ENCODE assay signal across 18 cellular contexts in the genomic region with DNA sequence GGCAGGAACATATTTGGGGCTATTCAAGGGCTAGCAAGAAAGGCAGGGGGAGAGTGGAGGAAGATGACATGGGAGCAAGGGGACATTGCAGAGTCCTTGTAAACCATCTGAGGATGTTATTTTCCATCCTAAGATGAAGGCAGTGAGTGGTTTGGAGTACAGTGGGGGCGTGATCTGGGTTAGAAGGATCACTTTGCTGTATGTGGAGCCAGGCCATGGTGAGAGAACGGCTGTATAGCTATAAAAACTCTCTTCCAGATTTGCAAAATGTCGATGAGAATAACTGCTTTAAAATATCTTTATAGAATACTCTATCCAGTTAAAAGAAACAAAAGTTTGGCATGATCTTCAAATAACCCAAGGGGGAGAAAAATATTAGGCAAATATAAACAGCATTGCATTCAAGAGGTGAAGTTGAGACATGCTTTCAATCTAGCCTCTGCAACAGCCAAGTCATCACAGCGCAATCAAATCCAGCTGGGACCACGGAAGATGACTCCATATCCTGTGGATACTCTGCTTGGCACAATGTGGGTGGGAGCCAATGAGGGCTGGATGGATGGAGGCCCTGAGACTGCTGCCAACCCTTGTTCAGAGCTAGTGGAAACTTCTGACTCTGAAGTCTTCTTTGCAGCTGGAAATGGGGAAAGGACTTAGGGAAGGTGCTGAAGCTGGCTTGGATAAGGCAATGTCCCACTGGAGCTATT.
DNase-seq lines count a peak whose midpoint lies in the region; ATAC-seq, FAIRE-seq and TF ChIP-seq lines count a peak whose summit lies in the region.
"Had no signal": no experiment of that assay in that cellular context is flagged by ENCODE, and none has a peak within 500 bp of the region (broad histone marks: within the 10 kb centered on the region; RNA-seq: fewer than 3 reads in every experiment).

No MANE protein-coding gene starts in this region.

- no peaks in the 10 kb centered on the region for H3K9me3 ChIP-seq in SJSA1 (replicated peaks)

- no peaks in the 10 kb centered on the region for H3K36me3 ChIP-seq in SJSA1

- DNase-seq in EL (peak; percentile 78), SJSA1 (ENCODE audit: low read depth in 1 of 2, low spot score in 2 of 2) (peak; percentile 42 to 73), fibroblast of mammary gland (ENCODE audit: low read depth) (peak; percentile 93), pons (ENCODE audit: low spot score) (peak; percentile 44), D721Med (ENCODE audit: insufficient read length, low spot score) (no peak), AML-193 (lab: John Stamatoyannopoulos, UW) (no peak)
- DNase-seq in activated CD4-positive, alpha-beta T cell treated with anti-CD3 and anti-CD28 coated beads for 1 hour, result no peak
- DNase-seq: activated naive CD4-positive, alpha-beta T cell treated with anti-CD3 and anti-CD28 coated beads, Interleukin-2, amount 50 U/mL, for 16 hours; CD4-positive, alpha-beta memory T cell; hippocampal formation; midbrain; MV-4-11; NCI-H345; stimulated activated CD4-positive, alpha-beta T cell treated with anti-CD3 and anti-CD28 coated beads, Interleukin-4, amount 100 ng/mL, for 24 hours; stimulated activated naive CD4-positive, alpha-beta T cell had no signal

- no peak for ATAC-seq in GM21825 (IDR thresholded peaks at IDR 0.05; ENCODE audit: unreplicated experiment)

- no peak for FAIRE-seq in D721Med (lab: Jason Lieb, UNC)
- FAIRE-seq: colon had no signal

- H3K4me3 ChIP-seq in SJSA1 (no peak overlapping the region), fibroblast of mammary gland (ENCODE audit: control insufficient read depth, low read depth, low read length) (no peak overlapping the region)

- TF ChIP-seq CTCF in fibroblast of mammary gland (conservative IDR thresholded peaks at IDR 0.05; ENCODE audit: control insufficient read depth, insufficient read depth, low read depth, low read length), result no peak
- no peak for TF ChIP-seq CTCF in D721Med (IDR thresholded peaks at IDR 0.05; ENCODE audit: insufficient read depth, missing control alignments)

- H3K4me1 ChIP-seq in SJSA1 (replicated peaks), result peaks cover 14% of the 10 kb centered on the region

- H3K27ac ChIP-seq in SJSA1, result no peak overlapping the region
- H3K27ac ChIP-seq: HL-60 had no signal

- no peaks in the 10 kb centered on the region for H3K27me3 ChIP-seq in SJSA1 (replicated peaks)

Comparison
In these comparisons a context has a peak if more than half of its experiments do, and no peak if none do; other contexts are left out.
1. DNase-seq: peak in EL (single experiment), SJSA1 (2 of 2), fibroblast of mammary gland (single experiment) and pons (single experiment); none in D721Med (single experiment), AML-193 (0 of 2) and activated CD4-positive, alpha-beta T cell treated with anti-CD3 and anti-CD28 coated beads for 1 hour (single experiment).